Comparison of ENCODE assay signal across 1 cellular context in the genomic region with DNA sequence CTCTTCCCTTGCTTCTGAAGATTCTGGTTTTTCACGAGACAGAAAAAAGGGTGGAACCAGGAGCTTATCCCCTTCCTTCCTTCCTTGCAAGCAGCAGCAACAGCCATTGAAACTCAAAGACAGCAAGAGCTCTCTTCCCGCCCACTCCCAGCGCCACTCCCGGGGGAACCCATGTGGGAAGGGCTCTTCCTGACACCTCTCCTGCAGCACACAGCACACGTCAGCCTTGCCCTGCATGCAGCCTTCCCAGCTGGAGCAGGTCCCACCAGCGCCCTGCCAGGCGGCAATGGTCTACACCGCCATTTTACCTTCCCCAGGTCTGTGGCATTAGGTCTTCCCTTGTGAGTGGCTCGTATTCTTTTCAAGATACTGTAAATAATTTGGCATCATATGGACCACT.
A peak's percentile ranks its signal among the peaks of the same experiment; 100 is the strongest.
TF ChIP-seq lines count a peak whose summit lies in the region.

No MANE protein-coding gene starts in this region.

TF ChIP-seq in H1, 55 proteins besides CTCF, POLR2A, EP300 and RAD21 (continued from another document):
- TF ChIP-seq, protein P1, sequence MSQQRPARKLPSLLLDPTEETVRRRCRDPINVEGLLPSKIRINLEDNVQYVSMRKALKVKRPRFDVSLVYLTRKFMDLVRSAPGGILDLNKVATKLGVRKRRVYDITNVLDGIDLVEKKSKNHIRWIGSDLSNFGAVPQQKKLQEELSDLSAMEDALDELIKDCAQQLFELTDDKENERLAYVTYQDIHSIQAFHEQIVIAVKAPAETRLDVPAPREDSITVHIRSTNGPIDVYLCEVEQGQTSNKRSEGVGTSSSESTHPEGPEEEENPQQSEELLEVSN (IDR thresholded peaks at IDR 0.05) = 0 out of 2 replicates have a peak, but pooled peaks have one; percentile 37
- TF ChIP-seq CBX5 (IDR thresholded peaks at IDR 0.05; ENCODE audit: low read depth, low read length) (no peak), GABPA (IDR thresholded peaks at IDR 0.05; ENCODE audit: borderline replicate concordance, insufficient read depth, low read length) (no peak), SAP30 (IDR thresholded peaks at IDR 0.05; ENCODE audit: insufficient read depth, insufficient replicate concordance, low read length) (no peak), FOSL1 (IDR thresholded peaks at IDR 0.05; ENCODE audit: insufficient read depth, low read depth, low read length) (no peak), BCL11A (IDR thresholded peaks at IDR 0.05; ENCODE audit: low read depth in 2 of 2, low read length in 2 of 2) (no peak)
